ENCODE assay signal across 8 cellular contexts in genomic region chr16:17471745-17472075, GRCh38. TPM values are rescaled to one million over a fixed set of nuclear protein-coding genes. Genes with fewer than 3 reads are reported as not detected.
DNase-seq lines count a peak whose midpoint lies in the region; TF ChIP-seq lines count a peak whose summit lies in the region.

No MANE protein-coding gene starts in this region.

- H3K27me3 ChIP-seq in SK-N-SH (ENCODE audit: insufficient read depth) (no peaks in the 10 kb centered on the region), skeletal muscle satellite cell (ENCODE audit: control insufficient read depth, insufficient read depth, low read length) (no peaks in the 10 kb centered on the region)

- H4K20me1 ChIP-seq in SK-N-SH (ENCODE audit: insufficient read depth), result peaks cover 35% of the 10 kb centered on the region

- H3K9me2 ChIP-seq in SK-N-SH, result no peaks in the 10 kb centered on the region

- H3K9me3 ChIP-seq in SK-N-SH (no peaks in the 10 kb centered on the region), skeletal muscle satellite cell (replicated peaks; ENCODE audit: low read length) (no peaks in the 10 kb centered on the region)

- WGBS in SK-N-SH (ENCODE audit: low lambda C conversion rate), result 49% methylated on average over 8 of the region's 8 CpGs

- peaks cover 41% of the 10 kb centered on the region for H3K79me2 ChIP-seq in SK-N-SH (ENCODE audit: insufficient read depth)

- 0 out of 4 replicates have a peak, but pooled peaks of 1 of the 2 experiments have one; percentile 5 for TF ChIP-seq EP300 in SK-N-SH (IDR thresholded peaks at IDR 0.05; ENCODE audit: borderline replicate concordance in 1 of 2, low read depth in 1 of 2, low read length in 1 of 2)

- CTCF ChIA-PET in SK-N-SH (lab: Yijun Ruan, JAX), result interaction anchor here (1.2 kb wide), 1 partner anchor 104 kb away, joined by 4 read pairs; no protein-coding TSS in a partner anchor

- TF ChIP-seq CTCF in SK-N-SH (IDR thresholded peaks at IDR 0.05) (no peak), fibroblast of the aortic adventitia (IDR thresholded peaks at IDR 0.05; ENCODE audit: insufficient read depth, low read length) (no peak), GM13976 (IDR thresholded peaks at IDR 0.05; ENCODE audit: borderline replicate concordance, control extremely low read depth, extremely low read depth, insufficient read depth, missing control alignments) (no peak)

- peak overlapping the region; percentile 84 to 99 for H3K27ac ChIP-seq in SK-N-SH (ENCODE audit: low read depth in 2 of 2, low read length in 1 of 2)

- DNase-seq in Daoy (ENCODE audit: low read depth) (peak; percentile 58), SK-N-SH (no peak), fibroblast of the aortic adventitia (ENCODE audit: low read depth) (no peak), DMS153 (lab: John Stamatoyannopoulos, UW) (no peak), head of caudate nucleus (no peak), GM13976 (ENCODE audit: low spot score) (no peak), NCI-H345 treated with DMSO at 0.1 percent for 48 hours (lab: John Stamatoyannopoulos, UW; ENCODE audit: unreplicated experiment) (no peak)

- peak overlapping the region; percentile 81 for H3K4me2 ChIP-seq in SK-N-SH
- H3K4me2 ChIP-seq in skeletal muscle satellite cell (ENCODE audit: low read length), result peak overlapping the region; percentile 97

- in situ Hi-C loops in GM13976 (cut with MboI; ENCODE audit: low sequenced_read_pairs, unreplicated experiment), result loop anchor here (10.0 to 25.0 kb wide), 3 partner anchors 207 to 609 kb away; no protein-coding TSS in a partner anchor

- peak overlapping the region; percentile 50; the same call in 1 of the 2 replicates for H2AFZ ChIP-seq in SK-N-SH (ENCODE audit: low read depth)

- H3K4me3 ChIP-seq in SK-N-SH (ENCODE audit: low read depth in 2 of 2, low read length in 1 of 2), result peak overlapping the region; percentile 73 to 93; a peak in 3 of 4 replicates
- H3K4me3 ChIP-seq in fibroblast of the aortic adventitia (ENCODE audit: low read depth, low read length), result peak overlapping the region; percentile 48
- peak overlapping the region; percentile 46 for H3K4me3 ChIP-seq in skeletal muscle satellite cell (ENCODE audit: low read length)

- H3K9ac ChIP-seq in SK-N-SH (peak overlapping the region; percentile 83), skeletal muscle satellite cell (ENCODE audit: low read depth, low read length) (peak overlapping the region; percentile 2)

- POLR2A ChIA-PET in SK-N-SH (lab: Yijun Ruan, JAX), result interaction anchor here (0.8 to 1.0 kb wide), 3 partner anchors 8 to 135 kb away, joined by 3 read pairs; no protein-coding TSS in a partner anchor

- H3K4me1 ChIP-seq in SK-N-SH (ENCODE audit: control insufficient read depth in 1 of 2, insufficient read depth in 2 of 2, low read depth in 1 of 2, low read length in 1 of 2), result peaks cover 17 to 43% of the 10 kb centered on the region in 2 experiments; a peak in 3 of 4 replicates
- H3K4me1 ChIP-seq in skeletal muscle satellite cell (ENCODE audit: control insufficient read depth, insufficient read depth, low read length), result peaks cover 41% of the 10 kb centered on the region

- H3K36me3 ChIP-seq in SK-N-SH (replicated peaks in 1 of 2; ENCODE audit: control insufficient read depth in 1 of 2, insufficient read depth in 2 of 2, low read length in 1 of 2) (peaks cover 2 to 7% of the 10 kb centered on the region in 2 experiments), skeletal muscle satellite cell (ENCODE audit: insufficient read depth, low read length) (no peaks in the 10 kb centered on the region)

- intact Hi-C loops in head of caudate nucleus (cut with DNase I), result no loop called here

- no peak for TF ChIP-seq RAD21 in SK-N-SH (IDR thresholded peaks at IDR 0.05; ENCODE audit: low read length)

- peaks cover 23% of the 10 kb centered on the region for H3F3A ChIP-seq in SK-N-SH (replicated peaks; ENCODE audit: insufficient read depth)

TF ChIP-seq in SK-N-SH, 30 proteins besides CTCF, POLR2A, EP300 and RAD21:
- TF ChIP-seq, protein P1, sequence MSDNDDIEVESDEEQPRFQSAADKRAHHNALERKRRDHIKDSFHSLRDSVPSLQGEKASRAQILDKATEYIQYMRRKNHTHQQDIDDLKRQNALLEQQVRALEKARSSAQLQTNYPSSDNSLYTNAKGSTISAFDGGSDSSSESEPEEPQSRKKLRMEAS (IDR thresholded peaks at IDR 0.05; ENCODE audit: low read depth), result peak; percentile 21
- TF ChIP-seq POLR2AphosphoS5 (IDR thresholded peaks at IDR 0.05; ENCODE audit: low read depth, low read length), result peak; percentile 15; the same call in 1 of the 2 replicates
- TF ChIP-seq MXI1 (IDR thresholded peaks at IDR 0.05; ENCODE audit: low read depth, low read length), result no peak

RNA-seq across cellular contexts. Expression of gene XYLT1, which starts 0.9 kb away (rescaled TPM):
- total RNA-seq in Daoy (2014; rRNA removed; shearing (Covaris generic)), result 3.8 and 6.9 TPM in 2 replicates
- 16.6 and 17.6 TPM in 2 replicates for polyA plus RNA-seq in SK-N-SH (2012; rRNA removed)
- polyA plus RNA-seq in SK-N-SH (2012; cell fraction: cytosol; rRNA removed), result 14.3 and 18.1 TPM in 2 replicates
- polyA plus RNA-seq in SK-N-SH (2012; cell fraction: nucleus; rRNA removed), result 13.7 and 20.5 TPM in 2 replicates
- 9.2 and 32.7 TPM in 2 replicates for total RNA-seq in fibroblast of the aortic adventitia (ENCODE audit: low replicate concordance)
- 32.4 and 34.7 TPM in 2 replicates for total RNA-seq in skeletal muscle satellite cell (2012; rRNA removed)
